22 cellular contexts compared by ENCODE assay signal in genomic region chr3:106848099-106848498, GRCh38.
"Had no signal": no experiment of that assay in that cellular context is flagged by ENCODE, and none has a peak within 500 bp of the region (broad histone marks: within the 10 kb centered on the region; RNA-seq: fewer than 3 reads in every experiment).

No MANE protein-coding gene starts in this region.

- H3K27ac Mint-ChIP-seq: mesothelial cell of epicardium; naive B cell; natural killer cell; nephron progenitor cell; neural progenitor cell; progenitor cell of endocrine pancreas; stimulated activated memory B cell treated with anti-CD40 and anti-IgM and Interleukin-4, amounts not matched to agents 10 μg/mL and 1 μg/mL and 100 μg/mL, for 72 hours; stimulated activated naive CD8-positive, alpha-beta T cell treated with anti-CD3 and anti-CD28 coated beads, Interleukin-15, amount 100 ng/mL, for 72 hours; type B pancreatic cell had no signal

- DNase-seq: islet precursor cell; left ventricle myocardium inferior; mesendoderm; naive B cell; natural killer cell; nephron progenitor cell; occipital lobe; ovary; right lobe of liver; stimulated activated CD4-positive, alpha-beta T cell treated with anti-CD3 and anti-CD28 coated beads, Interleukin-1b, Interleukin-23, amount 100 ng/mL, for 48 hours; stimulated activated CD4-positive, alpha-beta T cell treated with anti-CD3 and anti-CD28 coated beads, Interleukin-2, amount 100 ng/mL, for 48 hours; stimulated activated CD4-positive, alpha-beta T cell treated with anti-CD3 and anti-CD28 coated beads, Interleukin-4, amount 100 ng/mL, for 4 hours; stimulated activated CD8-positive, alpha-beta memory T cell treated with anti-CD3 and anti-CD28 coated beads, Interleukin-4, amount 100 ng/mL, for 48 hours; stimulated activated naive CD4-positive, alpha-beta T cell treated with Interleukin-2 at 50 U/mL for 16 hours; stimulated activated naive CD8-positive, alpha-beta T cell treated with anti-CD3 and anti-CD28 coated beads, Interleukin-15, amount 100 ng/mL, for 72 hours; substantia nigra; uterus had no signal

- H3K9me3 Mint-ChIP-seq: nephron progenitor cell; neural progenitor cell; stimulated activated naive CD8-positive, alpha-beta T cell treated with anti-CD3 and anti-CD28 coated beads, Interleukin-15, amount 100 ng/mL, for 72 hours; type B pancreatic cell had no signal

- H3K4me3 Mint-ChIP-seq: mesothelial cell of epicardium; naive B cell; natural killer cell; nephron progenitor cell; neural progenitor cell; stimulated activated memory B cell treated with anti-CD40 and anti-IgM and Interleukin-4, amounts not matched to agents 10 μg/mL and 1 μg/mL and 100 μg/mL, for 72 hours; stimulated activated naive CD8-positive, alpha-beta T cell treated with anti-CD3 and anti-CD28 coated beads, Interleukin-15, amount 100 ng/mL, for 72 hours; type B pancreatic cell had no signal

- H3K4me1 Mint-ChIP-seq: naive B cell; natural killer cell; nephron progenitor cell; neural progenitor cell; stimulated activated memory B cell treated with anti-CD40 and anti-IgM and Interleukin-4, amounts not matched to agents 10 μg/mL and 1 μg/mL and 100 μg/mL, for 72 hours; stimulated activated naive CD8-positive, alpha-beta T cell treated with anti-CD3 and anti-CD28 coated beads, Interleukin-15, amount 100 ng/mL, for 72 hours had no signal

- H3K27me3 Mint-ChIP-seq: naive B cell; progenitor cell of endocrine pancreas; stimulated activated memory B cell treated with anti-CD40 and anti-IgM and Interleukin-4, amounts not matched to agents 10 μg/mL and 1 μg/mL and 100 μg/mL, for 72 hours; stimulated activated naive CD8-positive, alpha-beta T cell treated with anti-CD3 and anti-CD28 coated beads, Interleukin-15, amount 100 ng/mL, for 72 hours; type B pancreatic cell had no signal

- H3K36me3 Mint-ChIP-seq: mesothelial cell of epicardium; naive B cell; natural killer cell; neural progenitor cell; stimulated activated memory B cell treated with anti-CD40 and anti-IgM and Interleukin-4, amounts not matched to agents 10 μg/mL and 1 μg/mL and 100 μg/mL, for 72 hours; type B pancreatic cell had no signal

- ATAC-seq: natural killer cell; right lobe of liver; stimulated activated memory B cell treated with anti-CD40 and anti-IgM and Interleukin-4, amounts not matched to agents 10 μg/mL and 1 μg/mL and 100 μg/mL, for 72 hours; stimulated activated naive CD8-positive, alpha-beta T cell treated with anti-CD3 and anti-CD28 coated beads, Interleukin-15, amount 100 ng/mL, for 72 hours had no signal
